In genomic region chr15:77580991-77581682, GRCh38 we compare ENCODE assay signal across 19 cellular contexts. TPM values are rescaled to one million over a fixed set of nuclear protein-coding genes. Genes with fewer than 3 reads are reported as not detected.
DNase-seq lines count a peak whose midpoint lies in the region; ATAC-seq, FAIRE-seq and TF ChIP-seq lines count a peak whose summit lies in the region.
"Had no signal": no experiment of that assay in that cellular context is flagged by ENCODE, and none has a peak within 500 bp of the region (broad histone marks: within the 10 kb centered on the region; RNA-seq: fewer than 3 reads in every experiment).

No MANE protein-coding gene starts in this region.

- DNase-seq in Right ventricle myocardium superior: peak; percentile 77
- no peak for DNase-seq in cardiac septum (ENCODE audit: low spot score)
- peak; percentile 17 for DNase-seq in bronchial epithelial cell (ENCODE audit: low read depth)
- DNase-seq in middle frontal gyrus (ENCODE audit: extremely low spot score, low spot score): peak; percentile 46
- no peak for DNase-seq in natural killer cell treated with Interleukin-12 subunit alpha and Interleukin-12 subunit beta and Interleukin-15 and Interleukin-18, amount 100 ng/mL, for 72 hours (ENCODE audit: low spot score)
- DNase-seq in RCC 7860 (ENCODE audit: low spot score): no peak
- no peak for DNase-seq in Peyer's patch
- DNase-seq: ACHN; activated CD4-positive, CD25-positive, alpha-beta regulatory T cell; activated T-cell treated with anti-CD3 and anti-CD28 coated beads for 4 hours; foreskin melanocyte; NK-92 treated with Interleukin-12 subunit alpha and Interleukin-12 subunit beta, amount 100 ng/mL, for 24 hours; SK-N-SH; uterus had no signal

- ATAC-seq in Right ventricle myocardium superior (ENCODE audit: poor library complexity) (peak; percentile 82), HG02588 (IDR thresholded peaks at IDR 0.05; ENCODE audit: unreplicated experiment) (no peak)
- no peak for ATAC-seq in natural killer cell treated with Interleukin-12 subunit alpha and Interleukin-12 subunit beta and Interleukin-15 and Interleukin-18, amount 100 ng/mL, for 72 hours
- ATAC-seq: left lung had no signal

- H3K4me1 Mint-ChIP-seq in natural killer cell treated with Interleukin-12 subunit alpha and Interleukin-12 subunit beta and Interleukin-15 and Interleukin-18, amount 100 ng/mL, for 72 hours (ENCODE audit: low read depth in 2 of 2): no peaks in the 10 kb centered on the region

- intact Hi-C loops in Right ventricle myocardium superior (cut with DNase I): no loop called here
- intact Hi-C loops in cardiac septum (cut with DNase I): no loop called here

- H3K4me3 ChIP-seq in bronchial epithelial cell (ENCODE audit: low read depth, low read length): no peak overlapping the region
- no peak overlapping the region for H3K4me3 ChIP-seq in Peyer's patch
- H3K4me3 ChIP-seq: adrenal gland, left lung, uterus had no signal

- no peak for TF ChIP-seq POLR2A in Peyer's patch (IDR thresholded peaks at IDR 0.05)

- no peak overlapping the region for H3K4me3 Mint-ChIP-seq in natural killer cell treated with Interleukin-12 subunit alpha and Interleukin-12 subunit beta and Interleukin-15 and Interleukin-18, amount 100 ng/mL, for 72 hours

- no peak for FAIRE-seq in bronchial epithelial cell (lab: Jason Lieb, UNC)
- no peak for FAIRE-seq in RCC 7860 (lab: Jason Lieb, UNC)
- FAIRE-seq: GM12892, H1 had no signal

- no peaks in the 10 kb centered on the region for H3K27me3 Mint-ChIP-seq in natural killer cell treated with Interleukin-12 subunit alpha and Interleukin-12 subunit beta and Interleukin-15 and Interleukin-18, amount 100 ng/mL, for 72 hours

- no peak overlapping the region for H3K27ac ChIP-seq in Peyer's patch
- H3K27ac ChIP-seq: adrenal gland, left lung, uterus had no signal

- peaks cover 5% of the 10 kb centered on the region for H3K27me3 ChIP-seq in bronchial epithelial cell (ENCODE audit: control insufficient read depth, insufficient read depth, low read length)
- no peaks in the 10 kb centered on the region for H3K27me3 ChIP-seq in Peyer's patch
- H3K27me3 ChIP-seq: adrenal gland, left lung, uterus had no signal

- no peak overlapping the region for H3K27ac Mint-ChIP-seq in natural killer cell treated with Interleukin-12 subunit alpha and Interleukin-12 subunit beta and Interleukin-15 and Interleukin-18, amount 100 ng/mL, for 72 hours

- H3K36me3 Mint-ChIP-seq in natural killer cell treated with Interleukin-12 subunit alpha and Interleukin-12 subunit beta and Interleukin-15 and Interleukin-18, amount 100 ng/mL, for 72 hours: no peaks in the 10 kb centered on the region

- no peaks in the 10 kb centered on the region for H3K36me3 ChIP-seq in bronchial epithelial cell (ENCODE audit: control insufficient read depth, insufficient read depth, low read length)
- no peaks in the 10 kb centered on the region for H3K36me3 ChIP-seq in Peyer's patch
- H3K36me3 ChIP-seq: adrenal gland, left lung, uterus had no signal

- no peaks in the 10 kb centered on the region for H3K9me3 ChIP-seq in Peyer's patch
- H3K9me3 ChIP-seq: adrenal gland, left lung, SK-N-SH, uterus had no signal

- no peaks in the 10 kb centered on the region for H3K4me1 ChIP-seq in Peyer's patch
- H3K4me1 ChIP-seq: adrenal gland, left lung, uterus had no signal

- TF ChIP-seq CTCF in bronchial epithelial cell (IDR thresholded peaks at IDR 0.05; ENCODE audit: insufficient read depth, low read length, severe bottlenecking) (no peak), Peyer's patch (IDR thresholded peaks at IDR 0.05) (no peak)

- H3K9me3 Mint-ChIP-seq in natural killer cell treated with Interleukin-12 subunit alpha and Interleukin-12 subunit beta and Interleukin-15 and Interleukin-18, amount 100 ng/mL, for 72 hours: no peaks in the 10 kb centered on the region

RNA-seq across cellular contexts. Expression of gene LINGO1, which starts 51.6 kb away (rescaled TPM):
- total RNA-seq in Right ventricle myocardium superior (0.81 TPM), cardiac septum (3.0 TPM), bronchial epithelial cell (not detected in 2 replicates), Peyer's patch (1 to 10 TPM in 1 of 4 donors, not detected in 3; 3.0 TPM)
- not detected for total RNA-seq in natural killer cell treated with Interleukin-12 subunit alpha and Interleukin-12 subunit beta and Interleukin-15 and Interleukin-18, amount 100 ng/mL, for 72 hours

Comparison
In these comparisons a context has a peak if more than half of its experiments do, and no peak if none do; other contexts are left out.
1. DNase-seq: peak in Right ventricle myocardium superior (single experiment), bronchial epithelial cell (single experiment) and middle frontal gyrus (single experiment); none in cardiac septum (single experiment), natural killer cell treated with Interleukin-12 subunit alpha and Interleukin-12 subunit beta and Interleukin-15 and Interleukin-18, amount 100 ng/mL, for 72 hours (single experiment), RCC 7860 (single experiment) and Peyer's patch (0 of 3).